In genomic region chr17:68057531-68057952, GRCh38 we compare ENCODE assay signal across 8 cellular contexts. TPM values are rescaled to one million over a fixed set of nuclear protein-coding genes. Genes with fewer than 3 reads are reported as not detected.
DNase-seq lines count a peak whose midpoint lies in the region; ATAC-seq and TF ChIP-seq lines count a peak whose summit lies in the region.

No MANE protein-coding gene starts in this region.

- no peak for ATAC-seq in HG03457 (IDR thresholded peaks at IDR 0.05; ENCODE audit: unreplicated experiment)
- ATAC-seq in GM18870 (IDR thresholded peaks at IDR 0.05; ENCODE audit: unreplicated experiment), result no peak
- no peak for ATAC-seq in GM19395 (IDR thresholded peaks at IDR 0.05; ENCODE audit: unreplicated experiment)

- H2BK15ac ChIP-seq in H9 (ENCODE audit: low read depth, low read length), result no peak overlapping the region

- H3K4me3 Mint-ChIP-seq in H9, result no peak overlapping the region

- TF ChIP-seq CTCF in AG09319 (IDR thresholded peaks at IDR 0.05; ENCODE audit: low read depth, low read length) (peak; percentile 46), H9 (conservative IDR thresholded peaks at IDR 0.05) (peak; percentile 70), spleen (IDR thresholded peaks at IDR 0.05 in 8 of 11, conservative IDR thresholded peaks at IDR 0.05 in 3 of 11) (peak in 9 of 11 experiments; percentile 32 to 70 (median 62))

- H4K5ac ChIP-seq in H9 (ENCODE audit: insufficient read length, low read depth, low read length), result no peak overlapping the region

- WGBS in H9 (ENCODE audit: extremely low coverage, insufficient read length, low lambda C conversion rate), result no CpG with 5 or more reads among the region's 4 CpGs
- WGBS in spleen, 5 donors, result 40 to 60% (median 45%) methylated on average over 4 of the region's 4 CpGs

- H3K4ac ChIP-seq in H9 (ENCODE audit: low read depth, low read length), result no peak overlapping the region

- H3K4me1 ChIP-seq in H9 (ENCODE audit: insufficient read depth, low read length), result no peaks in the 10 kb centered on the region; the same call in 1 of the 2 replicates
- H3K4me1 ChIP-seq in spleen, result peaks cover 0 to 34% (median 13%) of the 10 kb centered on the region in 6 donors

- H3K4me2 ChIP-seq in H9 (ENCODE audit: insufficient read depth, insufficient read length, low read length), result no peak overlapping the region

- no peaks in the 10 kb centered on the region for H3K36me3 ChIP-seq in spleen

- H3K27ac ChIP-seq in H9 (ENCODE audit: insufficient read length, low read depth, low read length), result no peak overlapping the region
- no peak overlapping the region for H3K27ac ChIP-seq in spleen

- H3K27me3 Mint-ChIP-seq in H9 (ENCODE audit: low read depth), result peaks cover 1% of the 10 kb centered on the region; the same call in 1 of the 2 replicates

- H3K9me3 Mint-ChIP-seq in H9, result no peaks in the 10 kb centered on the region

- no peak overlapping the region for H2AFZ ChIP-seq in H9 (ENCODE audit: low read length)

- H2BK5ac ChIP-seq in H9 (ENCODE audit: insufficient read length, low read length), result no peak overlapping the region

- no peaks in the 10 kb centered on the region for H3K79me2 ChIP-seq in H9 (ENCODE audit: insufficient read depth, low read length)

- TF ChIP-seq POLR2A in spleen (IDR thresholded peaks at IDR 0.05), result no peak

- H3K23me2 ChIP-seq in H9 (ENCODE audit: insufficient read length, low read depth, low read length, poor library complexity, severe bottlenecking), result no peaks in the 10 kb centered on the region

- H3T11ph ChIP-seq in H9 (ENCODE audit: low read length), result no peak overlapping the region

- peaks cover 6 to 8% of the 10 kb centered on the region in 2 experiments; a peak in 3 of 4 replicates for H3K4me1 Mint-ChIP-seq in H9

- intact Hi-C loops in spleen (cut with DNase I; ENCODE audit: low total_unique reads), result no loop called here

- no peak overlapping the region for H4K8ac ChIP-seq in H9 (replicated peaks; ENCODE audit: insufficient read length, low read depth, low read length)

- H3K4me3 ChIP-seq in spleen, result no peak overlapping the region

- no peaks in the 10 kb centered on the region for H4K20me1 ChIP-seq in H9 (ENCODE audit: control insufficient read depth, insufficient read depth, insufficient read length)

- no peak overlapping the region for H2BK120ac ChIP-seq in H9 (ENCODE audit: low read depth, low read length, poor library complexity, severe bottlenecking)

- no peaks in the 10 kb centered on the region for H3K79me1 ChIP-seq in H9 (ENCODE audit: insufficient read depth, low read depth, low read length, poor library complexity, severe bottlenecking)

- H3K56ac ChIP-seq in H9 (ENCODE audit: insufficient read length, low read depth, low read length), result no peak overlapping the region

- no peak overlapping the region for H3K23ac ChIP-seq in H9 (ENCODE audit: insufficient read length, low read depth, low read length)

- H2BK20ac ChIP-seq in H9 (ENCODE audit: low read depth, low read length, poor library complexity, severe bottlenecking), result no peak overlapping the region

- H3K18ac ChIP-seq in H9 (ENCODE audit: insufficient read length, low read depth, low read length), result no peak overlapping the region

- H3K27me3 ChIP-seq in H9 (ENCODE audit: insufficient read depth, low read length), result no peaks in the 10 kb centered on the region
- H3K27me3 ChIP-seq in spleen (replicated peaks in 1 of 7), result no peaks in the 10 kb centered on the region

- no peak overlapping the region for H3K14ac ChIP-seq in H9 (ENCODE audit: insufficient read depth, low read length)

- H3K9ac ChIP-seq in H9 (ENCODE audit: extremely low read depth, insufficient read length, low read length), result no peak overlapping the region

- no peak overlapping the region for H4K91ac ChIP-seq in H9 (ENCODE audit: insufficient read length, low read depth, low read length)

- H3K9me3 ChIP-seq in H9 (ENCODE audit: control insufficient read depth, low read depth, low read length) (no peaks in the 10 kb centered on the region), spleen (no peaks in the 10 kb centered on the region)

- peaks cover 0 to 2% (median under 1%) of the 10 kb centered on the region in 3 experiments; a peak in 2 of 7 replicates for H3K36me3 Mint-ChIP-seq in H9 (ENCODE audit: insufficient read depth in 1 of 3, low read depth in 3 of 3)

- DNase-seq in AG09319 (ENCODE audit: extremely low read depth, low read depth) (no peak), H9 (no peak), UCSD-AML1 (lab: John Stamatoyannopoulos, UW; ENCODE audit: unreplicated experiment) (peak; percentile 11), spleen (no peak)
- DNase-seq in effector CD4-positive, alpha-beta T cell, result peak; percentile 26

- H2BK12ac ChIP-seq in H9 (ENCODE audit: insufficient read length, low read depth, low read length), result no peak overlapping the region

- H3K27ac Mint-ChIP-seq in H9, result no peak overlapping the region

- H2AK5ac ChIP-seq in H9 (ENCODE audit: insufficient read length, low read length), result no peak overlapping the region

RNA-seq across cellular contexts. Expression of gene KPNA2, which starts 22.0 kb away (rescaled TPM):
- total RNA-seq in H9 (2021), result 432 and 437 TPM in 2 replicates
- 10 to 100 TPM; 22.1 to 49.2 (median 38.5) TPM for total RNA-seq in spleen
- polyA plus RNA-seq in spleen, result 10 to 100 TPM; 12.4 to 32.5 (median 31.4) TPM

Comparison
In these comparisons a context has a peak if more than half of its experiments do, and no peak if none do; other contexts are left out.
1. DNase-seq: peak in UCSD-AML1 (single experiment) and effector CD4-positive, alpha-beta T cell (single experiment); none in AG09319 (single experiment), H9 (single experiment) and spleen (single experiment).
2. Peak in every context shown above with its lines, with median percentiles within 50 percentile points of each other: CTCF ChIP-seq.